In genomic region chr10:80501381-80501912, GRCh38 we compare ENCODE assay signal across 13 cellular contexts. TPM values are rescaled to one million over a fixed set of nuclear protein-coding genes. Genes with fewer than 3 reads are reported as not detected.
DNase-seq lines count a peak whose midpoint lies in the region; TF ChIP-seq lines count a peak whose summit lies in the region.
"Had no signal": no experiment of that assay in that cellular context is flagged by ENCODE, and none has a peak within 500 bp of the region (broad histone marks: within the 10 kb centered on the region; RNA-seq: fewer than 3 reads in every experiment).

No MANE protein-coding gene starts in this region.

- H3K9me3 Mint-ChIP-seq in activated CD4-positive, alpha-beta T cell treated with anti-CD3 and anti-CD28 coated beads, Interleukin-2, amount 10 ng/mL, durations not matched to agents 7 days and 5 days: peaks cover 2% of the 10 kb centered on the region
- H3K9me3 Mint-ChIP-seq in activated T-helper 1 cell treated with anti-CD3 and anti-CD28 coated beads, Interleukin-12 subunit alpha, Interleukin-12 subunit beta, Interleukin-2, Interleukin-4 antibody, amounts not matched to agents 30 ng/mL and 10 ng/mL and 1 ng/mL, durations not matched to agents 14 hours and 24 hours and 36 hours: peaks cover 7% of the 10 kb centered on the region

- DNase-seq in activated CD4-positive, alpha-beta T cell treated with anti-CD3 and anti-CD28 coated beads, Interleukin-2, amount 10 ng/mL, durations not matched to agents 7 days and 5 days: no peak
- no peak for DNase-seq in activated CD4-positive, alpha-beta T cell treated with anti-CD3 and anti-CD28 coated beads for 4 hours
- DNase-seq in activated T-helper 1 cell treated with anti-CD3 and anti-CD28 coated beads, Interleukin-12 subunit alpha, Interleukin-12 subunit beta, Interleukin-2, Interleukin-4 antibody, amounts not matched to agents 30 ng/mL and 10 ng/mL and 1 ng/mL, durations not matched to agents 14 hours and 24 hours and 36 hours (ENCODE audit: low spot score): no peak
- DNase-seq in islet precursor cell: peak; percentile 82
- peak; percentile 14 for DNase-seq in stomach
- DNase-seq in coronary artery (ENCODE audit: low spot score): no peak
- DNase-seq in lower leg skin (ENCODE audit: low spot score in 2 of 2): no peak
- DNase-seq in NCI-H2081 treated with DMSO at 0.1 percent for 48 hours (lab: John Stamatoyannopoulos, UW): no peak
- DNase-seq: NCI-H187 treated with DMSO at 0.1 percent for 48 hours; stimulated activated naive B cell treated with anti-CD40 and anti-IgM and Interleukin-4, amounts not matched to agents 10 μg/mL and 1 μg/mL and 100 μg/mL, for 72 hours had no signal

- H3K36me3 Mint-ChIP-seq in activated CD4-positive, alpha-beta T cell treated with anti-CD3 and anti-CD28 coated beads, Interleukin-2, amount 10 ng/mL, durations not matched to agents 7 days and 5 days (ENCODE audit: low read depth): peaks cover 59% of the 10 kb centered on the region
- peaks cover 38% of the 10 kb centered on the region for H3K36me3 Mint-ChIP-seq in activated T-helper 1 cell treated with anti-CD3 and anti-CD28 coated beads, Interleukin-12 subunit alpha, Interleukin-12 subunit beta, Interleukin-2, Interleukin-4 antibody, amounts not matched to agents 30 ng/mL and 10 ng/mL and 1 ng/mL, durations not matched to agents 14 hours and 24 hours and 36 hours (ENCODE audit: low read depth)

- H3K4me1 ChIP-seq in stomach: peaks cover 84 to 100% (median 92%) of the 10 kb centered on the region in 4 donors

- peaks cover 0 to 8% (median 3%) of the 10 kb centered on the region in 4 donors for H3K36me3 ChIP-seq in stomach

- intact Hi-C loops in activated T-helper 1 cell treated with anti-CD3 and anti-CD28 coated beads, Interleukin-12 subunit alpha, Interleukin-12 subunit beta, Interleukin-2, Interleukin-4 antibody, amounts not matched to agents 30 ng/mL and 10 ng/mL and 1 ng/mL, durations not matched to agents 14 hours and 24 hours and 36 hours (cut with micrococcal nuclease): no loop called here
- intact Hi-C loops in stomach (cut with DNase I; ENCODE audit: low total_unique reads): no loop called here
- intact Hi-C loops in lower leg skin (cut with DNase I; ENCODE audit: low total_unique reads): no loop called here

- CTCF ChIA-PET in activated CD4-positive, alpha-beta T cell treated with anti-CD3 and anti-CD28 coated beads, Interleukin-2, amount 10 ng/mL, durations not matched to agents 7 days and 5 days (lab: Charles Lee): interaction anchor here (0.6 to 9.8 kb wide), 10 partner anchors 10 to 124 kb away, joined by 3 to 118 read pairs (median 6); no protein-coding TSS in a partner anchor

- peak overlapping the region; percentile 37 for H3K27ac Mint-ChIP-seq in activated CD4-positive, alpha-beta T cell treated with anti-CD3 and anti-CD28 coated beads, Interleukin-2, amount 10 ng/mL, durations not matched to agents 7 days and 5 days
- H3K27ac Mint-ChIP-seq in activated T-helper 1 cell treated with anti-CD3 and anti-CD28 coated beads, Interleukin-12 subunit alpha, Interleukin-12 subunit beta, Interleukin-2, Interleukin-4 antibody, amounts not matched to agents 30 ng/mL and 10 ng/mL and 1 ng/mL, durations not matched to agents 14 hours and 24 hours and 36 hours: peak overlapping the region; percentile 32

- TF ChIP-seq CTCF in stomach (IDR thresholded peaks at IDR 0.05): no peak
- no peak for TF ChIP-seq CTCF in coronary artery (IDR thresholded peaks at IDR 0.05)
- TF ChIP-seq CTCF in lower leg skin (IDR thresholded peaks at IDR 0.05): no peak

- TF ChIP-seq POLR2A in stomach (IDR thresholded peaks at IDR 0.05): no peak
- no peak for TF ChIP-seq POLR2A in lower leg skin (IDR thresholded peaks at IDR 0.05)

- no peak overlapping the region for H3K4me3 Mint-ChIP-seq in activated CD4-positive, alpha-beta T cell treated with anti-CD3 and anti-CD28 coated beads, Interleukin-2, amount 10 ng/mL, durations not matched to agents 7 days and 5 days
- no peak overlapping the region for H3K4me3 Mint-ChIP-seq in activated T-helper 1 cell treated with anti-CD3 and anti-CD28 coated beads, Interleukin-12 subunit alpha, Interleukin-12 subunit beta, Interleukin-2, Interleukin-4 antibody, amounts not matched to agents 30 ng/mL and 10 ng/mL and 1 ng/mL, durations not matched to agents 14 hours and 24 hours and 36 hours

- POLR2A ChIA-PET in activated CD4-positive, alpha-beta T cell treated with anti-CD3 and anti-CD28 coated beads, Interleukin-2, amount 10 ng/mL, durations not matched to agents 7 days and 5 days (lab: Charles Lee): no interaction called here

- H3K4me1 Mint-ChIP-seq in activated CD4-positive, alpha-beta T cell treated with anti-CD3 and anti-CD28 coated beads, Interleukin-2, amount 10 ng/mL, durations not matched to agents 7 days and 5 days: peaks cover 97% of the 10 kb centered on the region
- peaks cover 95% of the 10 kb centered on the region for H3K4me1 Mint-ChIP-seq in activated T-helper 1 cell treated with anti-CD3 and anti-CD28 coated beads, Interleukin-12 subunit alpha, Interleukin-12 subunit beta, Interleukin-2, Interleukin-4 antibody, amounts not matched to agents 30 ng/mL and 10 ng/mL and 1 ng/mL, durations not matched to agents 14 hours and 24 hours and 36 hours (ENCODE audit: low read depth)

- no peaks in the 10 kb centered on the region for H3K27me3 Mint-ChIP-seq in activated CD4-positive, alpha-beta T cell treated with anti-CD3 and anti-CD28 coated beads, Interleukin-2, amount 10 ng/mL, durations not matched to agents 7 days and 5 days
- no peaks in the 10 kb centered on the region for H3K27me3 Mint-ChIP-seq in activated T-helper 1 cell treated with anti-CD3 and anti-CD28 coated beads, Interleukin-12 subunit alpha, Interleukin-12 subunit beta, Interleukin-2, Interleukin-4 antibody, amounts not matched to agents 30 ng/mL and 10 ng/mL and 1 ng/mL, durations not matched to agents 14 hours and 24 hours and 36 hours (ENCODE audit: insufficient read depth)
- H3K27me3 Mint-ChIP-seq: stimulated activated naive B cell treated with anti-CD40 and anti-IgM and Interleukin-4, amounts not matched to agents 10 μg/mL and 1 μg/mL and 100 μg/mL, for 72 hours had no signal

- peak overlapping the region in 4 of 5 donors; percentile 3 to 91 (median 44) for H3K27ac ChIP-seq in stomach
- peak overlapping the region in 1 of 2 donors; percentile 82 for H3K27ac ChIP-seq in coronary artery
- H3K27ac ChIP-seq: SK-N-MC had no signal

- no peaks in the 10 kb centered on the region for H3K27me3 ChIP-seq in stomach

- 92 to 98% (median 93%) methylated on average over 2 to 3 of the region's 3 CpGs for WGBS in stomach, 5 donors
- WGBS in lower leg skin, 2 donors: 79 to 83% methylated on average over 3 of the region's 3 CpGs

- no peak for TF ChIP-seq EP300 in stomach (IDR thresholded peaks at IDR 0.05)

- no peaks in the 10 kb centered on the region for H3K9me3 ChIP-seq in stomach

- H3K4me3 ChIP-seq in stomach (no peak overlapping the region), coronary artery (no peak overlapping the region), lower leg skin (ENCODE audit: low read depth, poor library complexity, severe bottlenecking) (no peak overlapping the region)
- H3K4me3 ChIP-seq: SK-N-MC had no signal

RNA-seq across cellular contexts. Expression of gene SH2D4B, which starts 36.3 kb away (rescaled TPM):
- total RNA-seq in activated CD4-positive, alpha-beta T cell treated with anti-CD3 and anti-CD28 coated beads, Interleukin-2, amount 10 ng/mL, durations not matched to agents 7 days and 5 days: under 1 TPM; 0.07 to 0.10 TPM
- 0.18 and 0.20 TPM in 2 replicates for total RNA-seq in activated T-helper 1 cell treated with anti-CD3 and anti-CD28 coated beads, Interleukin-12 subunit alpha, Interleukin-12 subunit beta, Interleukin-2, Interleukin-4 antibody, amounts not matched to agents 30 ng/mL and 10 ng/mL and 1 ng/mL, durations not matched to agents 14 hours and 24 hours and 36 hours
- total RNA-seq in stomach (under 1 TPM in 1 of 5 donors, not detected in 4; 0.18 TPM), lower leg skin (under 1 TPM in 1 of 4 donors, not detected in 3; 0.13 TPM)
- under 1 TPM in 1 of 3 donors, not detected in 2; 0.03 TPM for polyA plus RNA-seq in stomach
- total RNA-seq: pulmonary artery endothelial cell had no signal
- polyA plus RNA-seq: AG04450 had no signal

RNA-seq across cellular contexts. Expression of gene TSPAN14, which starts 47.3 kb away (rescaled TPM):
- 100 to 1,000 TPM; 127 to 143 TPM for total RNA-seq in activated CD4-positive, alpha-beta T cell treated with anti-CD3 and anti-CD28 coated beads, Interleukin-2, amount 10 ng/mL, durations not matched to agents 7 days and 5 days
- total RNA-seq in activated T-helper 1 cell treated with anti-CD3 and anti-CD28 coated beads, Interleukin-12 subunit alpha, Interleukin-12 subunit beta, Interleukin-2, Interleukin-4 antibody, amounts not matched to agents 30 ng/mL and 10 ng/mL and 1 ng/mL, durations not matched to agents 14 hours and 24 hours and 36 hours: 75.4 and 81.9 TPM in 2 replicates
- total RNA-seq in stomach: 10 to 100 TPM; 24.4 to 82.6 (median 42.9) TPM
- polyA plus RNA-seq in stomach: 10 to 100 TPM in 2 of 3 donors, 1 to 10 TPM in 1; 7.0 to 21.5 (median 13.7) TPM
- 100 to 1,000 TPM; 103 to 168 (median 131) TPM for total RNA-seq in lower leg skin

Comparison
In these comparisons a context has a peak if more than half of its experiments do, and no peak if none do; other contexts are left out.
1. DNase-seq: peak in islet precursor cell (single experiment) and stomach (single experiment); none in activated CD4-positive, alpha-beta T cell treated with anti-CD3 and anti-CD28 coated beads, Interleukin-2, amount 10 ng/mL, durations not matched to agents 7 days and 5 days (single experiment), activated CD4-positive, alpha-beta T cell treated with anti-CD3 and anti-CD28 coated beads for 4 hours (0 of 2), activated T-helper 1 cell treated with anti-CD3 and anti-CD28 coated beads, Interleukin-12 subunit alpha, Interleukin-12 subunit beta, Interleukin-2, Interleukin-4 antibody, amounts not matched to agents 30 ng/mL and 10 ng/mL and 1 ng/mL, durations not matched to agents 14 hours and 24 hours and 36 hours (single experiment), coronary artery (single experiment), lower leg skin (0 of 2) and NCI-H2081 treated with DMSO at 0.1 percent for 48 hours (single experiment).